Comparison of ENCODE assay signal across 10 cellular contexts in genomic region chr16:2015117-2015946, GRCh38. TPM values are rescaled to one million over a fixed set of nuclear protein-coding genes. Genes with fewer than 3 reads are reported as not detected.
DNase-seq lines count a peak whose midpoint lies in the region; ATAC-seq and TF ChIP-seq lines count a peak whose summit lies in the region.
"Had no signal": no experiment of that assay in that cellular context is flagged by ENCODE, and none has a peak within 500 bp of the region (broad histone marks: within the 10 kb centered on the region; RNA-seq: fewer than 3 reads in every experiment).

No MANE protein-coding gene starts in this region.

- ATAC-seq in HG02885 (IDR thresholded peaks at IDR 0.05; ENCODE audit: poor library complexity, unreplicated experiment): no peak
- ATAC-seq: stimulated activated memory B cell treated with anti-CD40 and anti-IgM and Interleukin-4, amounts not matched to agents 10 μg/mL and 1 μg/mL and 100 μg/mL, for 72 hours had no signal

- TF ChIP-seq CTCF in A673 (conservative IDR thresholded peaks at IDR 0.05; ENCODE audit: low read depth, low read length): no peak

- CTCF ChIA-PET in A673 (lab: Charles Lee) (no interaction called here), HEK293T (lab: Yijun Ruan, JAX) (no interaction called here)

- POLR2A ChIA-PET in A673 (lab: Charles Lee; ENCODE audit: low non-redundant PET): interaction anchor here (0.6 kb wide), 1 partner anchor 140 kb away, joined by 3 read pairs; the partner anchor contains the start of gene TRAF7
- POLR2A ChIA-PET in HEK293T (lab: Yijun Ruan, JAX): interaction anchor here (0.8 to 1.8 kb wide), 6 partner anchors 10 to 140 kb away, joined by 3 to 7 read pairs (median 5); partner anchors contain the start of genes RPS2 and TRAF7

- no peaks in the 10 kb centered on the region for H3K27me3 ChIP-seq in A673 (replicated peaks; ENCODE audit: insufficient read depth, low read depth, low read length, poor library complexity)

- H3K4me1 ChIP-seq in A673 (ENCODE audit: insufficient read depth, low read length, poor library complexity, severe bottlenecking): peaks cover 5% of the 10 kb centered on the region

- intact Hi-C loops in A673 (cut with micrococcal nuclease; ENCODE audit: unreplicated experiment): no loop called here

- no peaks in the 10 kb centered on the region for H3K36me3 ChIP-seq in A673 (ENCODE audit: insufficient read depth, low read length, poor library complexity, severe bottlenecking)

- DNase-seq in A673 (ENCODE audit: low spot score) (no peak), HEK293T (ENCODE audit: extremely low spot score) (no peak), SIG-M5 (lab: John Stamatoyannopoulos, UW) (peak; percentile 53), iris pigment epithelial cell (ENCODE audit: low read depth) (peak; percentile 60), GF-D8 (lab: John Stamatoyannopoulos, UW) (no peak), mesenteric fat pad (ENCODE audit: low spot score) (no peak)
- DNase-seq in activated naive CD4-positive, alpha-beta T cell (lab: John Stamatoyannopoulos, UW): no peak
- DNase-seq: NCI-H1092 had no signal

- H3K27ac ChIP-seq in A673 (ENCODE audit: low read depth, low read length, poor library complexity, severe bottlenecking): peak overlapping the region; percentile 25

- H3K4me3 ChIP-seq in A673 (ENCODE audit: low read depth, low read length, poor library complexity, severe bottlenecking): no peak overlapping the region

- no TSS peak for BruUV-seq in A673 (replicated peaks; lab: Mats Ljungman, UMichigan)

- no peaks in the 10 kb centered on the region for H3K9me3 ChIP-seq in A673 (ENCODE audit: low read depth, low read length, poor library complexity, severe bottlenecking)

TF ChIP-seq in HEK293T, 16 proteins besides CTCF, POLR2A, EP300 and RAD21:
- no peak for TF ChIP-seq SUZ12 (IDR thresholded peaks at IDR 0.05)
- TF ChIP-seq FOXK2 (IDR thresholded peaks at IDR 0.05): no peak
- 0 out of 2 replicates have a peak, but pooled peaks have one; percentile 64 for TF ChIP-seq HDGF (IDR thresholded peaks at IDR 0.05; ENCODE audit: borderline replicate concordance)
- no peak for TF ChIP-seq ELF4 (IDR thresholded peaks at IDR 0.05)
TF ChIP-seq in HEK293T: peak in this region for 1.

RNA-seq across cellular contexts. Expression of gene NPW, which starts 4.3 kb away (rescaled TPM):
- total RNA-seq in A673 (2021): 96.5 and 105 TPM in 2 replicates
- 0.58 TPM for total RNA-seq in mesenteric fat pad

RNA-seq across cellular contexts. Expression of gene ZNF598, which starts 5.7 kb away (rescaled TPM):
- total RNA-seq in A673 (2021): 68.0 and 75.8 TPM in 2 replicates
- 50.5 TPM for total RNA-seq in mesenteric fat pad

RNA-seq across cellular contexts. Expression of gene NHERF2, which starts 11.4 kb away (rescaled TPM):
- total RNA-seq in A673 (2021) (19.5 and 26.4 TPM in 2 replicates), mesenteric fat pad (238 TPM)

RNA-seq across cellular contexts. Expression of gene SYNGR3, which starts 25.6 kb away (rescaled TPM):
- total RNA-seq in A673 (2021) (1.4 and 2.3 TPM in 2 replicates), mesenteric fat pad (not detected)

RNA-seq across cellular contexts. Expression of gene GFER, which starts 31.3 kb away (rescaled TPM):
- total RNA-seq in A673 (2021) (26.2 and 27.4 TPM in 2 replicates), mesenteric fat pad (15.7 TPM)

Comparison
In these comparisons a context has a peak if more than half of its experiments do, and no peak if none do; other contexts are left out.
1. DNase-seq: peak in SIG-M5 (single experiment) and iris pigment epithelial cell (single experiment); none in A673 (single experiment), HEK293T (single experiment), activated naive CD4-positive, alpha-beta T cell (0 of 4), GF-D8 (single experiment) and mesenteric fat pad (single experiment).
2. RNA of gene NPW, which starts 4.3 kb away (total RNA-seq): 96.5 to 105 TPM in A673; 0.58 TPM in mesenteric fat pad (single experiment); every median in the first group is over 10 times any median in the second.